Comparison of ENCODE assay signal across 15 cellular contexts in the genomic region with DNA sequence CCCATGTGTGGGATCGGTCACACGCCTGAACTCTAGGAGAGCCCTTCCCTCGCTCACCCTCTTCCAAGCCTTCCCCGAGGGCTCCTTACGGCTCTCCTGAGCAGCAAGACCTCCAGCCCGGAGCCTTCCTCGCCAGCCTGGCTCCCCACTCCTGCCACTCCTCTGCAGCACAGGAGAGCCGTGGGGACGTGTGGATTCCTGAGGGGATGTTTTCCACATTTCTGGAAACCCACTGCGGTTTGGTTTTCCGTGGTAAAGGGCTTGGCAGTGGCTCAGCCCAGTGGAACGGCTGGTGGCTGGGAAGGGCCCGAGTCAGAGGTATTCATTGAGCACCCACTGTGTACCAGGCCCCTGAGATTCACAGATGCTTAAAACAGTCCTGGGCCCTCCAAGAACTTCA.
"Had no signal": no experiment of that assay in that cellular context is flagged by ENCODE, and none has a peak within 500 bp of the region (broad histone marks: within the 10 kb centered on the region; RNA-seq: fewer than 3 reads in every experiment).

No MANE protein-coding gene starts in this region.

- DNase-seq: dermis blood vessel endothelial cell; dorsolateral prefrontal cortex; effector CD4-positive, alpha-beta T cell; effector memory CD4-positive, alpha-beta T cell; foreskin keratinocyte; heart right ventricle; hippocampal formation; left colon; left ventricle myocardium inferior; mammary epithelial cell; mesendoderm; midbrain; naive B cell had no signal

- ATAC-seq: foreskin keratinocyte, gastroesophageal sphincter, heart right ventricle, left colon, left lobe of liver had no signal
